Comparison of ENCODE assay signal across 8 cellular contexts in the genomic region with DNA sequence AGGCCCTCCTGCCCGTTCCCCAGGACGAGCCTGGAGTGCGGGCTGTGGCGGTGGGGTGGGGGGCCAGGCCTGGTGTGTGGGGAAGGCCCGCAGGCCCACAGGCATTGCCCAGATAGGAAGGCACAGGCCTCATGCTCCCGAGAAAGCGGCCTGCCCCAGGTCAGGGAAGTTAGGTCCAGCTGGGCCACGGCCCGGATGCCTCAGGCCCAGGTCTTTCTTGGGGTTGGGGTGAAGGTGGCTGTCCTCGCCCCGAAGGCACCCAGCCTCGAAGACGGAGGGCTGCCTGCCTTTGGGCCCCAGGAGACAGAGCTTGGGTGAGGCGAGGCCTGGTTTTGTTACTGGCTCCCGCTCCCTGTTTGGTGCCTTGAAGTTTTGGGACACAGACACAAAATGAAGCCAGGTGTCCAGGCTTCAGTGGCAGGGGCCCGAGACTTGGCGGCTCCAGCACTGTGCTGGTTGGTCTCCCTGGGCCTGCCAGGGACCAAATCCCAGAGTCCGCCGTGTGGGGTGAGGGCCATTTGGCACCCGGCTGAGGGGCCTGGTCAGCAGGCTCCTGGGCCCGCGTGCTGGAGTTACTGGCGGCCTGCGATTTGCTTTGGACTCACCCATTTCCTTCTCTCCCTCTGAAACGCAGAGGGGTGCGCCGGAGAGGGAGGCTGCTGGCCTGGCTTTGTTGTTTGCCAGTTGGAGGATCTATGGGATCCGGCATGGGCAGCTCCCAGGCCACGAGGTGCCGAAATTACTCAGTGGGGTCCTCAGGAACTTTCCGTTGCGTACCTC. TPM values are rescaled to one million over a fixed set of nuclear protein-coding genes. Genes with fewer than 3 reads are reported as not detected.
DNase-seq lines count a peak whose midpoint lies in the region; ATAC-seq, FAIRE-seq and TF ChIP-seq lines count a peak whose summit lies in the region.

No MANE protein-coding gene starts in this region.

- no peak overlapping the region for H2AFZ ChIP-seq in OCI-LY7 (ENCODE audit: low read length)

- no TSS peak for BruUV-seq in OCI-LY7 (replicated peaks; lab: Mats Ljungman, UMichigan)

- peak overlapping the region; percentile 91 for H3K4me3 ChIP-seq in CD8-positive, alpha-beta memory T cell (ENCODE audit: low read length)
- H3K4me3 ChIP-seq in OCI-LY7 (ENCODE audit: low read depth, low read length, poor library complexity, severe bottlenecking), result peak overlapping the region; percentile 61

- H3K9me3 Mint-ChIP-seq in CD8-positive, alpha-beta memory T cell, result peaks cover 0 to 2% (median 0%) of the 10 kb centered on the region in 5 donors
- H3K9me3 Mint-ChIP-seq in type B pancreatic cell, result no peaks in the 10 kb centered on the region

- peak overlapping the region; percentile 97 to 100 (median 99) for H3K27ac Mint-ChIP-seq in CD8-positive, alpha-beta memory T cell
- peak overlapping the region; percentile 92 for H3K27ac Mint-ChIP-seq in type B pancreatic cell

- peak overlapping the region; percentile 91 to 99 (median 97) for H3K4me3 Mint-ChIP-seq in CD8-positive, alpha-beta memory T cell
- peak overlapping the region; percentile 98 for H3K4me3 Mint-ChIP-seq in type B pancreatic cell

- H3K27ac ChIP-seq in CD8-positive, alpha-beta memory T cell (ENCODE audit: low read depth, low read length), result peak overlapping the region; percentile 80
- H3K27ac ChIP-seq in OCI-LY7 (ENCODE audit: low read depth, low read length, poor library complexity, severe bottlenecking) (no peak overlapping the region), cingulate gyrus (ENCODE audit: low read depth, low read length) (peak overlapping the region; percentile 88)

- no peaks in the 10 kb centered on the region for H3K79me2 ChIP-seq in OCI-LY7 (ENCODE audit: insufficient read depth, low read depth, low read length)

- H4K20me1 ChIP-seq in OCI-LY7 (ENCODE audit: insufficient read depth, low read length), result no peaks in the 10 kb centered on the region

- POLR2A ChIA-PET in CD8-positive, alpha-beta memory T cell (lab: Charles Lee), result interaction anchor here (0.6 to 3.7 kb wide), 7 partner anchors 22 to 87 kb away, joined by 3 to 32 read pairs (median 10); a partner anchor contains a TSS
- POLR2A ChIA-PET in OCI-LY7 (lab: Charles Lee), result no interaction called here

- TF ChIP-seq POLR2A in GM12891 (IDR thresholded peaks at IDR 0.05; ENCODE audit: low read depth, low read length), result no peak

- DNase-seq in CD8-positive, alpha-beta memory T cell, result no peak
- DNase-seq in OCI-LY7 (ENCODE audit: low spot score), result no peak
- peak; percentile 63 to 66 for DNase-seq in lung microvascular endothelial cell (ENCODE audit: low read depth in 2 of 2)
- DNase-seq in type B pancreatic cell (ENCODE audit: extremely low spot score, unreplicated experiment), result peak; percentile 68
- no peak for DNase-seq in SIG-M5 (lab: John Stamatoyannopoulos, UW)
- no peak for DNase-seq in GM12891 (ENCODE audit: insufficient read length, low spot score)

- H3K36me3 ChIP-seq in CD8-positive, alpha-beta memory T cell (ENCODE audit: insufficient read depth, low read length), result no peaks in the 10 kb centered on the region
- no peaks in the 10 kb centered on the region for H3K36me3 ChIP-seq in OCI-LY7 (ENCODE audit: insufficient read depth, low read length)

- H3K27me3 Mint-ChIP-seq in CD8-positive, alpha-beta memory T cell, result peaks cover 0 to 12% of the 10 kb centered on the region in 2 donors
- peaks cover 2% of the 10 kb centered on the region for H3K27me3 Mint-ChIP-seq in type B pancreatic cell

- peaks cover 52% of the 10 kb centered on the region for H3K4me1 ChIP-seq in CD8-positive, alpha-beta memory T cell (ENCODE audit: insufficient read depth, low read length)
- H3K4me1 ChIP-seq in OCI-LY7 (ENCODE audit: insufficient read depth, low read length, poor library complexity, severe bottlenecking), result peaks cover 41% of the 10 kb centered on the region

- intact Hi-C loops in OCI-LY7 (cut with micrococcal nuclease; ENCODE audit: unreplicated experiment), result no loop called here

- CTCF ChIA-PET in CD8-positive, alpha-beta memory T cell (lab: Charles Lee), result interaction anchor here (1.1 to 4.7 kb wide), 10 partner anchors 22 to 161 kb away, joined by 3 to 23 read pairs (median 8); a partner anchor contains a TSS
- CTCF ChIA-PET in OCI-LY7 (lab: Charles Lee; ENCODE audit: unreplicated experiment), result no interaction called here

- no peaks in the 10 kb centered on the region for H3K9me2 ChIP-seq in OCI-LY7 (ENCODE audit: insufficient read depth, low read length)

- no peak for FAIRE-seq in GM12891 (lab: Jason Lieb, UNC)

- ATAC-seq in HG03025 (IDR thresholded peaks at IDR 0.05; ENCODE audit: low FRiP score, unreplicated experiment), result no peak

- H3K4me1 Mint-ChIP-seq in CD8-positive, alpha-beta memory T cell, result peaks cover 51 to 63% (median 54%) of the 10 kb centered on the region in 3 donors
- H3K4me1 Mint-ChIP-seq in type B pancreatic cell (ENCODE audit: unreplicated experiment), result peaks cover 39% of the 10 kb centered on the region

- H3K27me3 ChIP-seq in CD8-positive, alpha-beta memory T cell (ENCODE audit: insufficient read depth, low read length, poor library complexity, severe bottlenecking), result no peaks in the 10 kb centered on the region

- H3K9me3 ChIP-seq in CD8-positive, alpha-beta memory T cell (ENCODE audit: low read length), result no peaks in the 10 kb centered on the region
- H3K9me3 ChIP-seq in OCI-LY7 (ENCODE audit: low read length), result no peaks in the 10 kb centered on the region

- peaks cover 0 to 37% (median 1%) of the 10 kb centered on the region in 3 donors for H3K36me3 Mint-ChIP-seq in CD8-positive, alpha-beta memory T cell
- no peaks in the 10 kb centered on the region for H3K36me3 Mint-ChIP-seq in type B pancreatic cell

- H3K4me2 ChIP-seq in OCI-LY7 (ENCODE audit: low read length), result peak overlapping the region; percentile 71

- TF ChIP-seq CTCF in OCI-LY7 (conservative IDR thresholded peaks at IDR 0.05; ENCODE audit: low read length) (no peak), type B pancreatic cell (conservative IDR thresholded peaks at IDR 0.05) (no peak)

TF ChIP-seq in GM12891, 5 proteins besides CTCF, POLR2A, EP300 and RAD21:
- no peak for TF ChIP-seq POU2F2 (IDR thresholded peaks at IDR 0.05; ENCODE audit: low read depth, low read length)
- no peak for TF ChIP-seq SPI1 (IDR thresholded peaks at IDR 0.05; ENCODE audit: low read depth, low read length)
- TF ChIP-seq PAX5 (IDR thresholded peaks at IDR 0.05; ENCODE audit: insufficient read depth, low read length, severe bottlenecking), result no peak
- no peak for TF ChIP-seq TAF1 (IDR thresholded peaks at IDR 0.05; ENCODE audit: low read depth, low read length)
- no peak for TF ChIP-seq POLR2AphosphoS5 (IDR thresholded peaks at IDR 0.05; ENCODE audit: low read depth, low read length)

RNA-seq across cellular contexts. Expression of a gene that starts 2.0 kb away (rescaled TPM):
- 10 to 100 TPM; 35.9 to 38.4 TPM for total RNA-seq in CD8-positive, alpha-beta memory T cell
- polyA plus RNA-seq in CD8-positive, alpha-beta memory T cell, result 0.94 TPM
- 3.4 and 4.7 TPM in 2 replicates for total RNA-seq in OCI-LY7 (2014; rRNA removed; shearing (Covaris generic))
- 10.0 and 11.7 TPM in 2 replicates for total RNA-seq in OCI-LY7 (2022)
- total RNA-seq in lung microvascular endothelial cell, result 11.8 and 18.3 TPM in 2 replicates
- 52.7 and 55.7 TPM in 2 replicates for total RNA-seq in type B pancreatic cell (ENCODE audit: low replicate concordance)
- 3.2 TPM for polyA plus RNA-seq in GM12891 (2012; ENCODE audit: low read depth, missing spikeins)

RNA-seq across cellular contexts. Expression of a gene that starts 35.5 kb away (rescaled TPM):
- total RNA-seq in CD8-positive, alpha-beta memory T cell, result 10 to 100 TPM; 65.0 to 72.5 TPM
- 66.4 TPM for polyA plus RNA-seq in CD8-positive, alpha-beta memory T cell
- total RNA-seq in OCI-LY7 (2014; rRNA removed; shearing (Covaris generic)), result 25.7 and 47.4 TPM in 2 replicates
- total RNA-seq in OCI-LY7 (2022), result 55.4 and 55.7 TPM in 2 replicates
- total RNA-seq in lung microvascular endothelial cell, result 14.8 and 19.8 TPM in 2 replicates
- 45.8 and 73.8 TPM in 2 replicates for total RNA-seq in type B pancreatic cell (ENCODE audit: low replicate concordance)
- polyA plus RNA-seq in GM12891 (2012; ENCODE audit: low read depth, missing spikeins), result 47.2 TPM

Comparison
In these comparisons a context has a peak if more than half of its experiments do, and no peak if none do; other contexts are left out.
1. DNase-seq: peak in lung microvascular endothelial cell (2 of 2) and type B pancreatic cell (single experiment); none in CD8-positive, alpha-beta memory T cell (0 of 5), OCI-LY7 (single experiment), SIG-M5 (single experiment) and GM12891 (single experiment).